Comparison of ENCODE assay signal across 9 cellular contexts in the genomic region with DNA sequence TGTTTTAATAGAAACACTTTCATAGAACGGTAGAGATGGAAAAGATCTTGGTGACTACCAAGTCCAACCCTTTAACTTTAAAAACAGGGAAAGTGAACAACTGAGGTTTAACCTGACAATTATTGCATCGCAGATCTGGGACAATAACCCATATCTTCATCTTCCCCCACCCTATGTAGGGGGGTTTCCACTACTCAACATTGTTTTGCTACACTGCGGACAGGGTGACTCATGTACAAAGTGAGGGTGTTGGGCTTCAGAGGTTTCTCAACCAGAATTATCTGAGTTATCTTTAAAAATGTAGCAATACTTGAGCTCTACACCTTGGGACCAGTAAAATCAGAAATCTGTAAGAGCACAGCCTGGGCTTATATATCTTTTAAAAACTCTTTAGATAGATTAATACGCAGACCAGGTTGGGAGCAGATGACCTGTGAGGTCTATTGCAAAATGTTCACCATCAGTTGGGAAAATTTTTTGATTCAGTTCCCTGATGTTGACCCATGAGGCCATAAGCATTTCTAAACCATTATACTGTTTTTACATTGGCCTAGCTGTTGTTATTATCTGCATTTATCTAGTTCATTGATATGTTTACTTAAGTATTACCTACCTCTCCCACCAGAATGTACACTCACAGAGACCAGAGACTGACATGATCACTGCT.
DNase-seq lines count a peak whose midpoint lies in the region; ATAC-seq and TF ChIP-seq lines count a peak whose summit lies in the region.
"Had no signal": no experiment of that assay in that cellular context is flagged by ENCODE, and none has a peak within 500 bp of the region (broad histone marks: within the 10 kb centered on the region; RNA-seq: fewer than 3 reads in every experiment).

No MANE protein-coding gene starts in this region.

- H3K27ac ChIP-seq in skin epidermis, result peak overlapping the region in 13 of 21 experiments; percentile 6 to 84 (median 43)
- H3K27ac ChIP-seq in prostate gland, result no peak overlapping the region

- H4K20me1 ChIP-seq in Loucy (ENCODE audit: insufficient read depth, low read length, poor library complexity, severe bottlenecking), result peaks cover 69% of the 10 kb centered on the region

- H3K4me3 Mint-ChIP-seq in activated naive CD8-positive, alpha-beta T cell treated with anti-CD3 and anti-CD28 coated beads, Interleukin-2, amount 50 U/mL, for 24 hours, result peak overlapping the region; percentile 73

- TF ChIP-seq CTCF in Loucy (conservative IDR thresholded peaks at IDR 0.05; ENCODE audit: low read length) (no peak), prostate gland (IDR thresholded peaks at IDR 0.05) (no peak)

- H3K79me2 ChIP-seq in Loucy (ENCODE audit: insufficient read depth, low read length), result peaks cover 99% of the 10 kb centered on the region

- 90% methylated on average over 4 of the region's 4 CpGs for WGBS in prostate gland

- H3K4me2 ChIP-seq in Loucy (ENCODE audit: low read depth, low read length, poor library complexity, severe bottlenecking), result peak overlapping the region; percentile 12

- peaks cover 67% of the 10 kb centered on the region for H3K4me1 ChIP-seq in Loucy (ENCODE audit: insufficient read depth, low read length, poor library complexity, severe bottlenecking)
- H3K4me1 ChIP-seq in prostate gland (replicated peaks), result no peaks in the 10 kb centered on the region

- H3K4me1 Mint-ChIP-seq in activated naive CD8-positive, alpha-beta T cell treated with anti-CD3 and anti-CD28 coated beads, Interleukin-2, amount 50 U/mL, for 24 hours, result peaks cover 94% of the 10 kb centered on the region

- H3K27me3 ChIP-seq in Loucy (ENCODE audit: insufficient read depth, low read length, poor library complexity, severe bottlenecking) (no peaks in the 10 kb centered on the region), prostate gland (replicated peaks; ENCODE audit: insufficient read depth) (no peaks in the 10 kb centered on the region)

- no peaks in the 10 kb centered on the region for H3K9me3 ChIP-seq in Loucy (ENCODE audit: insufficient read depth, low read depth, low read length)
- H3K9me3 ChIP-seq in prostate gland, result no peaks in the 10 kb centered on the region

- H3K9me3 Mint-ChIP-seq in activated naive CD8-positive, alpha-beta T cell treated with anti-CD3 and anti-CD28 coated beads, Interleukin-2, amount 50 U/mL, for 24 hours, result no peaks in the 10 kb centered on the region

- H3K27me3 Mint-ChIP-seq in activated naive CD8-positive, alpha-beta T cell treated with anti-CD3 and anti-CD28 coated beads, Interleukin-2, amount 50 U/mL, for 24 hours, result no peaks in the 10 kb centered on the region

- peak; percentile 46 for DNase-seq in activated naive CD8-positive, alpha-beta T cell treated with anti-CD3 and anti-CD28 coated beads, Interleukin-2, amount 50 U/mL, for 24 hours
- DNase-seq in prostate gland (ENCODE audit: low spot score) (no peak), AML-193 (lab: John Stamatoyannopoulos, UW) (no peak), sciatic nerve (ENCODE audit: low spot score) (no peak)
- DNase-seq: NCI-H1417 had no signal

- no peak overlapping the region for H3K9ac ChIP-seq in Loucy (ENCODE audit: low read depth, low read length, poor library complexity, severe bottlenecking)

- ATAC-seq in GM18909 (IDR thresholded peaks at IDR 0.05; ENCODE audit: poor library complexity, unreplicated experiment) (peak; percentile 48), GM19324 (IDR thresholded peaks at IDR 0.05; ENCODE audit: low FRiP score, unreplicated experiment) (no peak), sciatic nerve (no peak)
- peak; percentile 78 for ATAC-seq in activated naive CD8-positive, alpha-beta T cell treated with anti-CD3 and anti-CD28 coated beads, Interleukin-2, amount 50 U/mL, for 24 hours

- H3K4me3 ChIP-seq in Loucy (ENCODE audit: low read length, poor library complexity, severe bottlenecking), result no peak overlapping the region
- no peak overlapping the region for H3K4me3 ChIP-seq in skin epidermis
- no peak overlapping the region for H3K4me3 ChIP-seq in prostate gland

- H3K36me3 ChIP-seq in Loucy (ENCODE audit: insufficient read depth, low read length) (no peaks in the 10 kb centered on the region), prostate gland (no peaks in the 10 kb centered on the region)

- no peaks in the 10 kb centered on the region for H3F3A ChIP-seq in Loucy (ENCODE audit: low read depth)

- H2AFZ ChIP-seq in Loucy (ENCODE audit: low read length), result no peak overlapping the region

- peaks cover 3% of the 10 kb centered on the region for H3K36me3 Mint-ChIP-seq in activated naive CD8-positive, alpha-beta T cell treated with anti-CD3 and anti-CD28 coated beads, Interleukin-2, amount 50 U/mL, for 24 hours (ENCODE audit: low read depth)

- TF ChIP-seq POLR2A in prostate gland (IDR thresholded peaks at IDR 0.05), result no peak

- H3K27ac Mint-ChIP-seq in activated naive CD8-positive, alpha-beta T cell treated with anti-CD3 and anti-CD28 coated beads, Interleukin-2, amount 50 U/mL, for 24 hours, result peak overlapping the region; percentile 96

- no peaks in the 10 kb centered on the region for H3K9me2 ChIP-seq in Loucy (replicated peaks; ENCODE audit: low read depth, low read length)

- intact Hi-C loops in prostate gland (cut with DNase I) (loop anchor here (10.0 kb wide), 1 partner anchor 652 kb away; no protein-coding TSS in a partner anchor), sciatic nerve (cut with DNase I) (loop anchor here (10.0 kb wide), 2 partner anchors 332 to 1252 kb away; no protein-coding TSS in a partner anchor)

Comparison
In these comparisons a context has a peak if more than half of its experiments do, and no peak if none do; other contexts are left out.
1. ATAC-seq: peak in GM18909 (single experiment) and activated naive CD8-positive, alpha-beta T cell treated with anti-CD3 and anti-CD28 coated beads, Interleukin-2, amount 50 U/mL, for 24 hours (single experiment); none in GM19324 (single experiment) and sciatic nerve (single experiment).
2. H3K27ac ChIP-seq: peak in skin epidermis (13 of 21); none in prostate gland (0 of 2).